Comparison of ENCODE assay signal across 1 cellular context in the genomic region with DNA sequence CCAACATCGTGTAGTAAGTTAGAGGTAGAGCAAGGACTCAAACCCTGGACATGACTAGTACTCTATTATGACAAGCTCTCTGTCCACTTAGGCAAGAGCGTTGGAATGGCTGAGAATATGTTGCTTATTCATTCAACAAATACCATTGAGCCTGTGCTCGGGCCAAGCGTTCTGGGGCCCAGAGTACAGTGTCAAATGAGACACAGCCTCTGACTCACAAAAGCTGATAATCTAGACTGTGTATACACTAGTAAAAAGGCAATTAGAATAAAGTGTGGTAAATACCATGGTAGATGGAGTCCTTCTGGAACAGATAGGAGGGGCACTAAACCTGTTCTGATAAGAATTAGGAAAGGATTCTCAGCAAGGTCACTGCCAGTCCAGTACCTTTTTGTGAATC.
TF ChIP-seq lines count a peak whose summit lies in the region.

No MANE protein-coding gene starts in this region.

TF ChIP-seq in GM23338, 12 proteins besides CTCF, POLR2A, EP300 and RAD21:
- TF ChIP-seq ZNF462 (CRISPR knock-in tag; IDR thresholded peaks at IDR 0.05) (no peak), ZNF331 (CRISPR knock-in tag; IDR thresholded peaks at IDR 0.05; ENCODE audit: low read depth) (no peak), REST (IDR thresholded peaks at IDR 0.05; ENCODE audit: unreplicated experiment) (no peak)
